In genomic region chr17:15563375-15563857, GRCh38 we compare ENCODE assay signal across 8 cellular contexts. TPM values are rescaled to one million over a fixed set of nuclear protein-coding genes. Genes with fewer than 3 reads are reported as not detected.
DNase-seq lines count a peak whose midpoint lies in the region; ATAC-seq and TF ChIP-seq lines count a peak whose summit lies in the region.
"Not testable (repeated sequence)": the region's sequence is repeated elsewhere in the genome, so short reads cannot be mapped to it uniquely, and the experiment has no call there.

TSS of gene TVP23C (minus strand) at chr17:15563483. CDS start at chr17:15563448, 35 bp downstream.

- H3K4me3 ChIP-seq in esophagus muscularis mucosa, result peak within 1 kb of the TSS; percentile 72 to 83 (median 76)

- not testable (repeated sequence) for TF ChIP-seq EP300 in esophagus muscularis mucosa (IDR thresholded peaks at IDR 0.05)

- peak; percentile 79 for ATAC-seq in GM21528 (IDR thresholded peaks at IDR 0.05; ENCODE audit: low FRiP score, unreplicated experiment)

- H3K27me3 ChIP-seq in esophagus muscularis mucosa, result not testable (repeated sequence)

- H3K27ac ChIP-seq in esophagus muscularis mucosa (replicated peaks in 1 of 4), result peak within 1 kb of the TSS; percentile 71 to 83 (median 80)

- H3K36me3 ChIP-seq in esophagus muscularis mucosa, result not testable (repeated sequence)

- not testable (repeated sequence) for TF ChIP-seq CTCF in esophagus muscularis mucosa (IDR thresholded peaks at IDR 0.05)

- TF ChIP-seq POLR2A in esophagus muscularis mucosa (IDR thresholded peaks at IDR 0.05; ENCODE audit: low read depth), result not testable (repeated sequence)

- not testable (repeated sequence) for H3K9me3 ChIP-seq in esophagus muscularis mucosa

- 0% methylated on average over 4 of the region's 46 CpGs for WGBS in esophagus muscularis mucosa

- peaks cover 0 to 13% (median 4%) of the 10 kb centered on the region in 4 donors for H3K4me1 ChIP-seq in esophagus muscularis mucosa

- intact Hi-C loops in esophagus muscularis mucosa (cut with DNase I), result not testable (repeated sequence)

- DNase-seq in COLO829 (ENCODE audit: low spot score) (peak; percentile 1), HUDEP-2 (lab: John Stamatoyannopoulos, UW; ENCODE audit: unreplicated experiment in 76 of 76) (peak in 59 of 76 experiments; percentile 3 to 73 (median 33)), RPMI7951 (ENCODE audit: low read depth) (peak; percentile 71), mucosa of gallbladder (ENCODE audit: low spot score) (peak; percentile 64)
- DNase-seq in activated T-cell treated with anti-CD3 and anti-CD28 coated beads, Interleukin-2, amount 50 U/mL, for 48 hours, result peak; percentile 73 to 80
- not testable (repeated sequence) for DNase-seq in esophagus muscularis mucosa (ENCODE audit: extremely low spot score)
- DNase-seq in stimulated activated CD8-positive, alpha-beta memory T cell treated with anti-CD3 and anti-CD28 coated beads, Interleukin-15, amount 100 ng/mL, for 48 hours (ENCODE audit: low read depth in 2 of 2), result peak; percentile 51 to 57

RNA-seq across cellular contexts. Expression of gene TVP23C, which starts in this region (rescaled TPM):
- total RNA-seq in RPMI7951 (2014; rRNA removed; shearing (Covaris generic)), result 7.3 and 9.7 TPM in 2 replicates
- total RNA-seq in esophagus muscularis mucosa, result 10 to 100 TPM in 1 of 4 donors, 1 to 10 TPM in 3; 4.3 to 19.9 (median 6.1) TPM
- total RNA-seq in mucosa of gallbladder, result 13.8 TPM
